1 cellular context compared by ENCODE assay signal in genomic region chr7:24214670-24215069, GRCh38.
TF ChIP-seq lines count a peak whose summit lies in the region.

No MANE protein-coding gene starts in this region.

TF ChIP-seq in SK-N-SH treated with all-trans-retinoic acid at 6 μM for 48 hours, 23 proteins besides CTCF, POLR2A, EP300 and RAD21 (continued from another document):
- TF ChIP-seq POU6F1 (CRISPR knock-in tag; IDR thresholded peaks at IDR 0.05; ENCODE audit: borderline replicate concordance, low read depth) (no peak), ZNF8 (CRISPR knock-in tag; IDR thresholded peaks at IDR 0.05) (0 out of 2 replicates have a peak, but pooled peaks have one; percentile 24), PPARA (CRISPR knock-in tag; IDR thresholded peaks at IDR 0.05; ENCODE audit: borderline replicate concordance) (no peak), ZC3H10 (CRISPR knock-in tag; IDR thresholded peaks at IDR 0.05) (no peak), ZFP30 (CRISPR knock-in tag; IDR thresholded peaks at IDR 0.05) (no peak), GLIS3 (CRISPR knock-in tag; IDR thresholded peaks at IDR 0.05) (no peak), CREB5 (CRISPR knock-in tag; IDR thresholded peaks at IDR 0.05; ENCODE audit: low read depth) (peak; percentile 18; the same call in 1 of the 2 replicates), RARB (CRISPR knock-in tag; IDR thresholded peaks at IDR 0.05) (no peak), ISL1 (CRISPR knock-in tag; IDR thresholded peaks at IDR 0.05) (peak; percentile 75), CSDC2 (CRISPR knock-in tag; IDR thresholded peaks at IDR 0.05) (no peak), PATZ1 (CRISPR knock-in tag; IDR thresholded peaks at IDR 0.05; ENCODE audit: borderline replicate concordance) (no peak), ZFP3 (CRISPR knock-in tag; IDR thresholded peaks at IDR 0.05) (no peak), ZNF565 (CRISPR knock-in tag; conservative IDR thresholded peaks at IDR 0.05; ENCODE audit: low read depth) (no peak), BACH2 (CRISPR knock-in tag; IDR thresholded peaks at IDR 0.05; ENCODE audit: borderline replicate concordance) (no peak), OSR1 (CRISPR knock-in tag; IDR thresholded peaks at IDR 0.05) (no peak), TCF4 (CRISPR knock-in tag; IDR thresholded peaks at IDR 0.05; ENCODE audit: borderline replicate concordance) (peak; percentile 43; the same call in 1 of the 2 replicates), ZNF70 (CRISPR knock-in tag; IDR thresholded peaks at IDR 0.05) (0 out of 2 replicates have a peak, but pooled peaks have one; percentile 35)
